ENCODE assay signal across 2 cellular contexts in the genomic region with DNA sequence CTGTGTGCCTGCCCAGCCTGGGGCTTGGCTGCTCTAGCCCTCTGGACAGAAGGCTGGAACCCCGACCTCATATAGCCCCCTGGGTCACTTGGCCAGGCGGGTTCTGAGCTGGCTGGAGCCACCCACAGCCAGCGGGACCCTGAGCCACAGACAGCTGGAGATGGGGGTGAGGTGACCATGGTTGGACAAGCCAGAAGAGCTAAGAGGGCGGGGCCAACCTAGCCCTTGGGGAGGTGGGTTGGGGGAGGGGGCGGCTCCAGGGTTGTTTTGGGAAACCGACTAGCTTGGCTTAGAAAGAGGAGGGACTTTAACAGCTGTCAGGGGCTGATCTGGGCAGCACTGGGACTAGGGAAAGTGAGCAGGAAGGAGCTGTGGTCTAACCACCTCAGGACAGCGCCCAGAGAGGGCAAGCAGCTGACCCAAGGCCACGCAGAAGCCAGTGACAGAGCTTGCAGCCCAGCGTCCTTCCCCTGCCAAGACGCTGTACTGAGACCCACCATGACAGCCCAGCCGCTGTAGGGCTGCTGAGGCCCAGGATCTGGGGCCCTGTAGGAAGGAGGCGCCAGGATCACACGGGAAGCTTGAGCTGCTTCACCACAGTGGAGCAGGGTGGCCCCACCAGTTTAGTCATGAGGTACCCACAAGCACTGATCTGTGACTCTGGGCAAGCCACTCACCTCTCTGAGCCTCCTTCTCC.
TF ChIP-seq lines count a peak whose summit lies in the region.

No MANE protein-coding gene starts in this region.

TF ChIP-seq in HEK293, 187 proteins besides CTCF, POLR2A, EP300 and RAD21:
- TF ChIP-seq MZF1 (tag by site-specific recombination; IDR thresholded peaks at IDR 0.05; ENCODE audit: borderline replicate concordance): no peak
- TF ChIP-seq ZFP69B (tag by site-specific recombination; IDR thresholded peaks at IDR 0.05): 0 out of 2 replicates have a peak, but pooled peaks have one; percentile 58
- peak; percentile 41 for TF ChIP-seq ZNF341 (tag by site-specific recombination; IDR thresholded peaks at IDR 0.05; ENCODE audit: low read depth)
- TF ChIP-seq, protein P1, sequence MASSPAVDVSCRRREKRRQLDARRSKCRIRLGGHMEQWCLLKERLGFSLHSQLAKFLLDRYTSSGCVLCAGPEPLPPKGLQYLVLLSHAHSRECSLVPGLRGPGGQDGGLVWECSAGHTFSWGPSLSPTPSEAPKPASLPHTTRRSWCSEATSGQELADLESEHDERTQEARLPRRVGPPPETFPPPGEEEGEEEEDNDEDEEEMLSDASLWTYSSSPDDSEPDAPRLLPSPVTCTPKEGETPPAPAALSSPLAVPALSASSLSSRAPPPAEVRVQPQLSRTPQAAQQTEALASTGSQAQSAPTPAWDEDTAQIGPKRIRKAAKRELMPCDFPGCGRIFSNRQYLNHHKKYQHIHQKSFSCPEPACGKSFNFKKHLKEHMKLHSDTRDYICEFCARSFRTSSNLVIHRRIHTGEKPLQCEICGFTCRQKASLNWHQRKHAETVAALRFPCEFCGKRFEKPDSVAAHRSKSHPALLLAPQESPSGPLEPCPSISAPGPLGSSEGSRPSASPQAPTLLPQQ (tag by site-specific recombination; IDR thresholded peaks at IDR 0.05): peak; percentile 51
- TF ChIP-seq, protein P2, sequence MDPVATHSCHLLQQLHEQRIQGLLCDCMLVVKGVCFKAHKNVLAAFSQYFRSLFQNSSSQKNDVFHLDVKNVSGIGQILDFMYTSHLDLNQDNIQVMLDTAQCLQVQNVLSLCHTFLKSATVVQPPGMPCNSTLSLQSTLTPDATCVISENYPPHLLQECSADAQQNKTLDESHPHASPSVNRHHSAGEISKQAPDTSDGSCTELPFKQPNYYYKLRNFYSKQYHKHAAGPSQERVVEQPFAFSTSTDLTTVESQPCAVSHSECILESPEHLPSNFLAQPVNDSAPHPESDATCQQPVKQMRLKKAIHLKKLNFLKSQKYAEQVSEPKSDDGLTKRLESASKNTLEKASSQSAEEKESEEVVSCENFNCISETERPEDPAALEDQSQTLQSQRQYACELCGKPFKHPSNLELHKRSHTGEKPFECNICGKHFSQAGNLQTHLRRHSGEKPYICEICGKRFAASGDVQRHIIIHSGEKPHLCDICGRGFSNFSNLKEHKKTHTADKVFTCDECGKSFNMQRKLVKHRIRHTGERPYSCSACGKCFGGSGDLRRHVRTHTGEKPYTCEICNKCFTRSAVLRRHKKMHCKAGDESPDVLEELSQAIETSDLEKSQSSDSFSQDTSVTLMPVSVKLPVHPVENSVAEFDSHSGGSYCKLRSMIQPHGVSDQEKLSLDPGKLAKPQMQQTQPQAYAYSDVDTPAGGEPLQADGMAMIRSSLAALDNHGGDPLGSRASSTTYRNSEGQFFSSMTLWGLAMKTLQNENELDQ (tag by site-specific recombination; IDR thresholded peaks at IDR 0.05; ENCODE audit: low read depth): no peak
- TF ChIP-seq ZNF768 (tag by site-specific recombination; IDR thresholded peaks at IDR 0.05): peak; percentile 58; the same call in 1 of the 2 replicates

TF ChIP-seq in K562, 482 proteins besides CTCF, POLR2A, EP300 and RAD21:
- TF ChIP-seq, protein P3, sequence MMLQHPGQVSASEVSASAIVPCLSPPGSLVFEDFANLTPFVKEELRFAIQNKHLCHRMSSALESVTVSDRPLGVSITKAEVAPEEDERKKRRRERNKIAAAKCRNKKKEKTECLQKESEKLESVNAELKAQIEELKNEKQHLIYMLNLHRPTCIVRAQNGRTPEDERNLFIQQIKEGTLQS (IDR thresholded peaks at IDR 0.05): no peak
- TF ChIP-seq, protein P3 (CRISPR knock-in tag; conservative IDR thresholded peaks at IDR 0.05): peak; percentile 66; the same call in 1 of the 2 replicates
- no peak for TF ChIP-seq KLF6 (CRISPR knock-in tag; IDR thresholded peaks at IDR 0.05; ENCODE audit: borderline replicate concordance)
